Comparison of ENCODE assay signal across 8 cellular contexts in the genomic region with DNA sequence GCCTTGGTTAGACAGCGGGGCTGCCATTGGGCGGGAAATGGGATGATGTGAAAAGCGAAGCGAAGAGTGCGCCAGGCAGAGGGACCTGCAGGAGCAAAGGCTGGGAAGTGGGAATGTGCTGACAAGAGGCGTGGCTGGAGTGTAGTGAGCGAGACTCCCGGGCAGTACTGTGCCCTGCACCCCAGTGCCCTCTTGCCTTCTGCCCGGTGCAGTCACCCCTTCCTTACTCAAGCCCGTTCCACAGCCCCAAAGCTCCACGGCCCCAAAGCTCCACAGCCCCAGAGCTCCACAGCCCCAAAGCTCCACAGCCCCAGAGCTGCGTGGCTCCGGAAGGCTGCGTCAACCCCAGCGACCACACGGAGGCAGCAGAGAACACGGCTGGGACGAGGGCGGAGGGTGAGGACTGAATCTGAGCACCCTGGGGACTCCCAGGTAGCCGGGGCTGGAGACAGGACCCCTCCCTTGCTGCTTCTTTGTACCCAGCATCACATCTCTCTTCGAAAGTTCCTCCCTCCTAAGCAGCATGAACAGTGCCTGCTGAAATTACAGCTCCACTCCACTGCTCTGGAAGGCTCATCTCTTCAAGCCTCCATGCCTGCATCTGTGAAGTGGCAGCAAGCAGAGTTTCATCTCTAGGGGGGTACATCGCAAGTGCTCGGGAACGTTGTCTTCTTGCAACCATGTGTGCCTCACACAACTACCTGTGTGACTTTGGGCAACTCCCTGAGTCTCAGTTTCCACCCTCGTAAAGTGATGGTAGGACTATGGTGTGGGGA.
DNase-seq lines count a peak whose midpoint lies in the region; ATAC-seq and TF ChIP-seq lines count a peak whose summit lies in the region.

No MANE protein-coding gene starts in this region.

- no peak overlapping the region for H3K4ac ChIP-seq in mesendoderm (ENCODE audit: low read depth, low read length)

- no peaks in the 10 kb centered on the region for H3K79me2 ChIP-seq in mesendoderm (ENCODE audit: control insufficient read depth, insufficient read depth, low read length)

- H4K5ac ChIP-seq in mesendoderm (ENCODE audit: low read length): no peak overlapping the region

- WGBS in mesendoderm (ENCODE audit: extremely low coverage, insufficient coverage, low lambda C conversion rate): no CpG with 5 or more reads among the region's 25 CpGs

- H3K27me3 Mint-ChIP-seq in CD14-positive monocyte (ENCODE audit: low read depth in 3 of 3): peaks cover 26 to 42% (median 41%) of the 10 kb centered on the region in 3 donors

- no peak overlapping the region for H3K23ac ChIP-seq in mesendoderm (ENCODE audit: low read length)

- H3K36me3 Mint-ChIP-seq in CD14-positive monocyte: no peaks in the 10 kb centered on the region

- no peak overlapping the region for H4K8ac ChIP-seq in mesendoderm (ENCODE audit: low read depth, low read length)

- intact Hi-C loops in CD14-positive monocyte (cut with micrococcal nuclease): loop anchor here in 1 of 2 donors (10.0 kb wide), 1 partner anchor 563 kb away; no protein-coding TSS in a partner anchor
- intact Hi-C loops in dorsolateral prefrontal cortex (cut with DNase I): loop anchor here (1.0 to 10.0 kb wide), 5 partner anchors 222 to 467 kb away; a partner anchor contains a TSS

- H2BK15ac ChIP-seq in mesendoderm (replicated peaks; ENCODE audit: low read depth): no peak overlapping the region

- TF ChIP-seq CTCF in CD14-positive monocyte (IDR thresholded peaks at IDR 0.05) (peak; percentile 55), LNCAP (IDR thresholded peaks at IDR 0.05) (peak; percentile 93), dorsolateral prefrontal cortex (IDR thresholded peaks at IDR 0.05 in 54 of 56, conservative IDR thresholded peaks at IDR 0.05 in 2 of 56; ENCODE audit: low read depth in 1 of 56, partially characterized antibody in 56 of 56) (peak in 55 of 56 donors; percentile 22 to 87 (median 77))

- H3K18ac ChIP-seq in mesendoderm (ENCODE audit: low read length): no peak overlapping the region

- H2BK120ac ChIP-seq in mesendoderm (ENCODE audit: low read depth, low read length): no peak overlapping the region

- H3K9ac ChIP-seq in mesendoderm (ENCODE audit: low read length): no peak overlapping the region

- no peak overlapping the region for H3K27ac Mint-ChIP-seq in CD14-positive monocyte

- H3K56ac ChIP-seq in mesendoderm (ENCODE audit: low read length): no peak overlapping the region

- H3K27ac ChIP-seq in dorsolateral prefrontal cortex (peak overlapping the region in 1 of 59 donors; percentile 28), mesendoderm (ENCODE audit: low read depth, low read length) (no peak overlapping the region)

- peaks cover 3% of the 10 kb centered on the region for H3K4me1 Mint-ChIP-seq in CD14-positive monocyte

- H3K36me3 ChIP-seq in mesendoderm (ENCODE audit: control insufficient read depth, insufficient read depth, low read length): no peaks in the 10 kb centered on the region

- no peak overlapping the region for H2AK5ac ChIP-seq in mesendoderm (ENCODE audit: low read length)

- H3K9me3 Mint-ChIP-seq in CD14-positive monocyte: peaks cover 0 to 6% (median 0%) of the 10 kb centered on the region in 7 donors

- peak overlapping the region in 1 of 2 donors; percentile 50 for H3K4me3 Mint-ChIP-seq in CD14-positive monocyte

- no peak overlapping the region for H3K4me2 ChIP-seq in mesendoderm (ENCODE audit: low read length)

- H3K4me3 ChIP-seq in dorsolateral prefrontal cortex: peak overlapping the region in 1 of 59 donors; percentile 9
- no peak overlapping the region for H3K4me3 ChIP-seq in mesendoderm (ENCODE audit: low read length)

- no peak overlapping the region for H2BK5ac ChIP-seq in mesendoderm (ENCODE audit: low read length)

- no peaks in the 10 kb centered on the region for H3K79me1 ChIP-seq in mesendoderm (ENCODE audit: low read length)

- H3K27me3 ChIP-seq in dorsolateral prefrontal cortex: peaks cover 0 to 7% (median 0%) of the 10 kb centered on the region in 45 donors
- no peaks in the 10 kb centered on the region for H3K27me3 ChIP-seq in mesendoderm (ENCODE audit: insufficient read depth, low read length, poor library complexity)

- peak; percentile 53 for ATAC-seq in GM19043 (IDR thresholded peaks at IDR 0.05; ENCODE audit: low read depth, unreplicated experiment)

- H3K4me1 ChIP-seq in mesendoderm (ENCODE audit: control insufficient read depth, low read depth, low read length): no peaks in the 10 kb centered on the region

- no peak for DNase-seq in CD14-positive monocyte (ENCODE audit: low spot score)
- DNase-seq in activated CD4-positive, alpha-beta T cell treated with anti-CD3 and anti-CD28 coated beads, Interleukin-2, amount 50 U/mL, for 1 hour: peak; percentile 73
- DNase-seq in dorsolateral prefrontal cortex: peak in 8 of 10 donors; percentile 43 to 80 (median 60)
- peak; percentile 48 for DNase-seq in mesendoderm
- DNase-seq in stimulated activated CD8-positive, alpha-beta memory T cell treated with anti-CD3 and anti-CD28 coated beads, Interleukin-4, amount 100 ng/mL, for 1 hour (ENCODE audit: low read depth in 2 of 2, low spot score in 1 of 2): peak; percentile 26 to 35
- no peak for DNase-seq in DMS79 (lab: John Stamatoyannopoulos, UW)

Comparison
In these comparisons a context has a peak if more than half of its experiments do, and no peak if none do; other contexts are left out.
1. DNase-seq: peak in activated CD4-positive, alpha-beta T cell treated with anti-CD3 and anti-CD28 coated beads, Interleukin-2, amount 50 U/mL, for 1 hour (single experiment), dorsolateral prefrontal cortex (8 of 10), mesendoderm (single experiment) and stimulated activated CD8-positive, alpha-beta memory T cell treated with anti-CD3 and anti-CD28 coated beads, Interleukin-4, amount 100 ng/mL, for 1 hour (2 of 2); none in CD14-positive monocyte (single experiment) and DMS79 (single experiment).
2. Peak in every context shown above with its lines, with median percentiles within 50 percentile points of each other: CTCF ChIP-seq.